In the genomic region with DNA sequence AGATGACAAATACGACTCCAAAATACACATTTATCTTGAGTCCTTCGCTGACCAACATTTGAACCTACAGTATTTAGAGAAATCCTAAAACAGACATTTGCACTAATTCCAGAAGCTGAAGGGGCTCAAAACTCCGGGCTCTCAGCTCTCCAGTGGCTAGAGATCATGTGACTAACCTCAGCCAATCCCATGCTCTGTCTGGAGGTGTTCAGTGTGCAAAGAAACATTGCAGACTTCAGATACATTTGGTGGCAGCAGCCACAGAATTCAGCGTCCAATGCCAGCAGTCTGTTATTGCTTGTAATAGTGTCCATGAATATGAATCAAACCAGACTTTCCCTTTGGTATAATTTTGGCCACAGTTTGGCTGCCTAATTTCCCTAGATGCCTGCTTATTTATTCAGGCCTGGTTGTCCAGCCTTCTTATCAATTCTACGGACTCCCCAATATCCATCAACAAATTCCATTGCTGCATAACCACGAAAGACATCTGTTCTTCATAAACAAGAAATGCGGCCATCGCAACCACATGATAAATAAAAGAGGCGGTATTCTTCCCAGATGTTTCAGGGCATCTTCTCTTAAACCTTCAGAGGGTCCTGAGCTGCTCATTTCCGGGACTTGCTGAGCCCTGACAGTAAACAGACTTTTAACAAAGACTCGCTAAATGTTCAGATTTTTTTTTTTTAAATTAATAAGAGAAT, we compare ENCODE assay signal across 2 cellular contexts.
TF ChIP-seq lines count a peak whose summit lies in the region.

No MANE protein-coding gene starts in this region.

TF ChIP-seq in HCT116, 20 proteins besides CTCF, POLR2A, EP300 and RAD21:
- TF ChIP-seq, protein P1, sequence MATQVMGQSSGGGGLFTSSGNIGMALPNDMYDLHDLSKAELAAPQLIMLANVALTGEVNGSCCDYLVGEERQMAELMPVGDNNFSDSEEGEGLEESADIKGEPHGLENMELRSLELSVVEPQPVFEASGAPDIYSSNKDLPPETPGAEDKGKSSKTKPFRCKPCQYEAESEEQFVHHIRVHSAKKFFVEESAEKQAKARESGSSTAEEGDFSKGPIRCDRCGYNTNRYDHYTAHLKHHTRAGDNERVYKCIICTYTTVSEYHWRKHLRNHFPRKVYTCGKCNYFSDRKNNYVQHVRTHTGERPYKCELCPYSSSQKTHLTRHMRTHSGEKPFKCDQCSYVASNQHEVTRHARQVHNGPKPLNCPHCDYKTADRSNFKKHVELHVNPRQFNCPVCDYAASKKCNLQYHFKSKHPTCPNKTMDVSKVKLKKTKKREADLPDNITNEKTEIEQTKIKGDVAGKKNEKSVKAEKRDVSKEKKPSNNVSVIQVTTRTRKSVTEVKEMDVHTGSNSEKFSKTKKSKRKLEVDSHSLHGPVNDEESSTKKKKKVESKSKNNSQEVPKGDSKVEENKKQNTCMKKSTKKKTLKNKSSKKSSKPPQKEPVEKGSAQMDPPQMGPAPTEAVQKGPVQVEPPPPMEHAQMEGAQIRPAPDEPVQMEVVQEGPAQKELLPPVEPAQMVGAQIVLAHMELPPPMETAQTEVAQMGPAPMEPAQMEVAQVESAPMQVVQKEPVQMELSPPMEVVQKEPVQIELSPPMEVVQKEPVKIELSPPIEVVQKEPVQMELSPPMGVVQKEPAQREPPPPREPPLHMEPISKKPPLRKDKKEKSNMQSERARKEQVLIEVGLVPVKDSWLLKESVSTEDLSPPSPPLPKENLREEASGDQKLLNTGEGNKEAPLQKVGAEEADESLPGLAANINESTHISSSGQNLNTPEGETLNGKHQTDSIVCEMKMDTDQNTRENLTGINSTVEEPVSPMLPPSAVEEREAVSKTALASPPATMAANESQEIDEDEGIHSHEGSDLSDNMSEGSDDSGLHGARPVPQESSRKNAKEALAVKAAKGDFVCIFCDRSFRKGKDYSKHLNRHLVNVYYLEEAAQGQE (IDR thresholded peaks at IDR 0.05; ENCODE audit: low read depth), result no peak
- TF ChIP-seq CEBPB (IDR thresholded peaks at IDR 0.05; ENCODE audit: low read depth) (no peak), ZBTB33 (IDR thresholded peaks at IDR 0.05; ENCODE audit: extremely low read depth, insufficient replicate concordance, low read length) (no peak), YY1 (IDR thresholded peaks at IDR 0.05; ENCODE audit: extremely low read depth, insufficient replicate concordance, low read depth, low read length) (no peak), EZH2 (IDR thresholded peaks at IDR 0.05) (no peak), ZNF274 (IDR thresholded peaks at IDR 0.05; ENCODE audit: low read depth, low read length) (no peak), ELF1 (IDR thresholded peaks at IDR 0.05; ENCODE audit: borderline replicate concordance, low read depth) (no peak), CBX3 (IDR thresholded peaks at IDR 0.05; ENCODE audit: low read depth) (no peak), SIN3A (IDR thresholded peaks at IDR 0.05; ENCODE audit: low read depth) (no peak), TCF7L2 (IDR thresholded peaks at IDR 0.05; ENCODE audit: borderline replicate concordance, extremely low read depth, insufficient read depth, insufficient read length) (no peak), ZFX (IDR thresholded peaks at IDR 0.05) (no peak), SRF (IDR thresholded peaks at IDR 0.05; ENCODE audit: low read depth) (no peak), JUND (IDR thresholded peaks at IDR 0.05) (no peak), EZH2phosphoT487 (IDR thresholded peaks at IDR 0.05; ENCODE audit: borderline replicate concordance) (no peak), POLR2AphosphoS5 (IDR thresholded peaks at IDR 0.05; ENCODE audit: low read depth, low read length) (no peak)
- TF ChIP-seq, protein P2, sequence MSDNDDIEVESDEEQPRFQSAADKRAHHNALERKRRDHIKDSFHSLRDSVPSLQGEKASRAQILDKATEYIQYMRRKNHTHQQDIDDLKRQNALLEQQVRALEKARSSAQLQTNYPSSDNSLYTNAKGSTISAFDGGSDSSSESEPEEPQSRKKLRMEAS (IDR thresholded peaks at IDR 0.05), result no peak
- TF ChIP-seq, protein P3, sequence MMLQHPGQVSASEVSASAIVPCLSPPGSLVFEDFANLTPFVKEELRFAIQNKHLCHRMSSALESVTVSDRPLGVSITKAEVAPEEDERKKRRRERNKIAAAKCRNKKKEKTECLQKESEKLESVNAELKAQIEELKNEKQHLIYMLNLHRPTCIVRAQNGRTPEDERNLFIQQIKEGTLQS (IDR thresholded peaks at IDR 0.05), result no peak

TF ChIP-seq in WTC11, 78 proteins besides CTCF, POLR2A, EP300 and RAD21:
- TF ChIP-seq, protein P4, sequence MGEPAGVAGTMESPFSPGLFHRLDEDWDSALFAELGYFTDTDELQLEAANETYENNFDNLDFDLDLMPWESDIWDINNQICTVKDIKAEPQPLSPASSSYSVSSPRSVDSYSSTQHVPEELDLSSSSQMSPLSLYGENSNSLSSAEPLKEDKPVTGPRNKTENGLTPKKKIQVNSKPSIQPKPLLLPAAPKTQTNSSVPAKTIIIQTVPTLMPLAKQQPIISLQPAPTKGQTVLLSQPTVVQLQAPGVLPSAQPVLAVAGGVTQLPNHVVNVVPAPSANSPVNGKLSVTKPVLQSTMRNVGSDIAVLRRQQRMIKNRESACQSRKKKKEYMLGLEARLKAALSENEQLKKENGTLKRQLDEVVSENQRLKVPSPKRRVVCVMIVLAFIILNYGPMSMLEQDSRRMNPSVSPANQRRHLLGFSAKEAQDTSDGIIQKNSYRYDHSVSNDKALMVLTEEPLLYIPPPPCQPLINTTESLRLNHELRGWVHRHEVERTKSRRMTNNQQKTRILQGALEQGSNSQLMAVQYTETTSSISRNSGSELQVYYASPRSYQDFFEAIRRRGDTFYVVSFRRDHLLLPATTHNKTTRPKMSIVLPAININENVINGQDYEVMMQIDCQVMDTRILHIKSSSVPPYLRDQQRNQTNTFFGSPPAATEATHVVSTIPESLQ (CRISPR knock-in tag; IDR thresholded peaks at IDR 0.05), result no peak
- TF ChIP-seq CREM (CRISPR knock-in tag; IDR thresholded peaks at IDR 0.05) (no peak), KAT7 (CRISPR knock-in tag; IDR thresholded peaks at IDR 0.05; ENCODE audit: borderline replicate concordance) (no peak), HMGXB4 (CRISPR knock-in tag; IDR thresholded peaks at IDR 0.05) (no peak), HMGA2 (CRISPR knock-in tag; IDR thresholded peaks at IDR 0.05) (no peak), ZNF512 (CRISPR knock-in tag; IDR thresholded peaks at IDR 0.05; ENCODE audit: borderline replicate concordance) (no peak)
- TF ChIP-seq, protein P5, sequence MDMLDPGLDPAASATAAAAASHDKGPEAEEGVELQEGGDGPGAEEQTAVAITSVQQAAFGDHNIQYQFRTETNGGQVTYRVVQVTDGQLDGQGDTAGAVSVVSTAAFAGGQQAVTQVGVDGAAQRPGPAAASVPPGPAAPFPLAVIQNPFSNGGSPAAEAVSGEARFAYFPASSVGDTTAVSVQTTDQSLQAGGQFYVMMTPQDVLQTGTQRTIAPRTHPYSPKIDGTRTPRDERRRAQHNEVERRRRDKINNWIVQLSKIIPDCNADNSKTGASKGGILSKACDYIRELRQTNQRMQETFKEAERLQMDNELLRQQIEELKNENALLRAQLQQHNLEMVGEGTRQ (CRISPR knock-in tag; IDR thresholded peaks at IDR 0.05), result 0 out of 2 replicates have a peak, but pooled peaks have one; percentile 20
